In genomic region chr1:84991097-84991890, GRCh38 we compare ENCODE assay signal across 11 cellular contexts. TPM values are rescaled to one million over a fixed set of nuclear protein-coding genes. Genes with fewer than 3 reads are reported as not detected.
A peak's percentile ranks its signal among the peaks of the same experiment; 100 is the strongest.
DNase-seq lines count a peak whose midpoint lies in the region; ATAC-seq lines count a peak whose summit lies in the region.
"Had no signal": no experiment of that assay in that cellular context is flagged by ENCODE, and none has a peak within 500 bp of the region (broad histone marks: within the 10 kb centered on the region; RNA-seq: fewer than 3 reads in every experiment).

No MANE protein-coding gene starts in this region.

- H3K14ac ChIP-seq in mesenchymal stem cell (ENCODE audit: low read length in 2 of 2), result no peak overlapping the region

- H3K4me2 ChIP-seq in Karpas-422 (ENCODE audit: low read depth, low read length, poor library complexity, severe bottlenecking) (peak overlapping the region; percentile 12), mesenchymal stem cell (ENCODE audit: low read length, poor library complexity, severe bottlenecking) (no peak overlapping the region)

- WGBS in mesenchymal stem cell, result 81% methylated on average over 5 of the region's 8 CpGs

- H3K36me3 ChIP-seq in Karpas-422 (ENCODE audit: insufficient read depth, low read length), result 0 out of 2 replicates have a peak, but pooled peaks cover 2% of the 10 kb centered on the region
- H3K36me3 ChIP-seq in mesenchymal stem cell (ENCODE audit: control insufficient read depth in 1 of 2, insufficient read depth in 2 of 2, low read depth in 1 of 2, low read length in 2 of 2), result no peaks in the 10 kb centered on the region

- H3K79me2 ChIP-seq in Karpas-422 (ENCODE audit: low read length), result peaks cover 64% of the 10 kb centered on the region

- H3K18ac ChIP-seq in mesenchymal stem cell (ENCODE audit: low read depth in 1 of 2, low read length in 2 of 2), result no peak overlapping the region

- H3K27ac ChIP-seq in Karpas-422 (ENCODE audit: low read length) (no peak overlapping the region), mesenchymal stem cell (ENCODE audit: low read length, poor library complexity, severe bottlenecking) (no peak overlapping the region)
- H3K27ac ChIP-seq: coronary artery had no signal

- no peaks in the 10 kb centered on the region for H3K27me3 ChIP-seq in Karpas-422 (ENCODE audit: low read length)
- H3K27me3 ChIP-seq in mesenchymal stem cell (ENCODE audit: control insufficient read depth in 1 of 2, insufficient read depth in 1 of 2, low read length in 2 of 2), result peaks cover 12 to 15% of the 10 kb centered on the region in 2 experiments

- no peak overlapping the region for H2AFZ ChIP-seq in Karpas-422 (ENCODE audit: low read length)
- H2AFZ ChIP-seq in mesenchymal stem cell (ENCODE audit: low read depth, low read length), result no peak overlapping the region

- H3K9ac ChIP-seq in Karpas-422 (ENCODE audit: low read length) (no peak overlapping the region), mesenchymal stem cell (ENCODE audit: low read length) (no peak overlapping the region)

- H3K23ac ChIP-seq in mesenchymal stem cell (ENCODE audit: low read length in 2 of 2), result no peak overlapping the region

- H3K4ac ChIP-seq in mesenchymal stem cell (ENCODE audit: low read depth in 1 of 2, low read length in 2 of 2), result no peak overlapping the region

- no peak for DNase-seq in Karpas-422
- DNase-seq in germinal center (ENCODE audit: low spot score), result peak; percentile 19
- no peak for DNase-seq in NK-92 (lab: John Stamatoyannopoulos, UW; ENCODE audit: unreplicated experiment)
- no peak for DNase-seq in NCI-H526 (lab: John Stamatoyannopoulos, UW)
- DNase-seq in mesenchymal stem cell, result no peak
- DNase-seq: activated gamma-delta T cell, retina, SW 1271 had no signal

- H3K9me3 ChIP-seq in Karpas-422 (ENCODE audit: low read length) (no peaks in the 10 kb centered on the region), mesenchymal stem cell (ENCODE audit: control insufficient read depth, low read length) (peaks cover 7% of the 10 kb centered on the region)

- peak; percentile 29 for ATAC-seq in GM18517 (IDR thresholded peaks at IDR 0.05; ENCODE audit: unreplicated experiment)
- ATAC-seq in HG02588 (IDR thresholded peaks at IDR 0.05; ENCODE audit: unreplicated experiment), result peak; percentile 27

- H3K4me1 ChIP-seq in Karpas-422 (ENCODE audit: low read length) (peaks cover 48% of the 10 kb centered on the region), mesenchymal stem cell (ENCODE audit: control insufficient read depth, insufficient read depth, low read depth, low read length) (no peaks in the 10 kb centered on the region)

- no peak overlapping the region for H2BK15ac ChIP-seq in mesenchymal stem cell (ENCODE audit: low read depth, poor library complexity, severe bottlenecking)

- H3K79me1 ChIP-seq in mesenchymal stem cell (replicated peaks; ENCODE audit: low read length, poor library complexity, severe bottlenecking), result no peaks in the 10 kb centered on the region

- H2BK12ac ChIP-seq in mesenchymal stem cell (ENCODE audit: low read length in 2 of 2), result no peak overlapping the region

- H2BK120ac ChIP-seq in mesenchymal stem cell (ENCODE audit: low read depth, low read length), result no peak overlapping the region

- H4K20me1 ChIP-seq in Karpas-422 (ENCODE audit: insufficient read depth, low read depth, low read length), result no peaks in the 10 kb centered on the region

- no peak overlapping the region for H3K4me3 ChIP-seq in Karpas-422 (ENCODE audit: low read length)
- H3K4me3 ChIP-seq in mesenchymal stem cell (ENCODE audit: insufficient read depth in 1 of 2, low read depth in 1 of 2, low read length in 2 of 2), result no peak overlapping the region
- H3K4me3 ChIP-seq: coronary artery had no signal

- no peak overlapping the region for H2AK5ac ChIP-seq in mesenchymal stem cell (ENCODE audit: low read length, severe bottlenecking)

- H4K91ac ChIP-seq in mesenchymal stem cell (ENCODE audit: low read length), result no peak overlapping the region

- H3K9me2 ChIP-seq in Karpas-422 (replicated peaks; ENCODE audit: insufficient read depth, low read length), result no peaks in the 10 kb centered on the region

- H4K8ac ChIP-seq in mesenchymal stem cell (ENCODE audit: low read length), result no peak overlapping the region

- no peak overlapping the region for H2BK5ac ChIP-seq in mesenchymal stem cell (ENCODE audit: low read depth, low read length, poor library complexity, severe bottlenecking)

RNA-seq across cellular contexts. Expression of gene MCOLN2, which starts 5.6 kb away (rescaled TPM):
- total RNA-seq in Karpas-422 (2014; rRNA removed; shearing (Covaris generic); ENCODE audit: low replicate concordance), result 52.4 and 56.1 TPM in 2 replicates
- polyA plus RNA-seq in mesenchymal stem cell (2013, experiment 1 of 2), result 0.40 TPM
- 0.38 TPM for polyA plus RNA-seq in mesenchymal stem cell (2013, experiment 2 of 2)

RNA-seq across cellular contexts. Expression of gene MCOLN3, which starts 57.0 kb away (rescaled TPM):
- not detected in 2 replicates for total RNA-seq in Karpas-422 (2014; rRNA removed; shearing (Covaris generic); ENCODE audit: low replicate concordance)
- polyA plus RNA-seq in mesenchymal stem cell (2013, experiment 1 of 2), result 0.30 TPM
- polyA plus RNA-seq in mesenchymal stem cell (2013, experiment 2 of 2), result 0.27 TPM
